In the genomic region with DNA sequence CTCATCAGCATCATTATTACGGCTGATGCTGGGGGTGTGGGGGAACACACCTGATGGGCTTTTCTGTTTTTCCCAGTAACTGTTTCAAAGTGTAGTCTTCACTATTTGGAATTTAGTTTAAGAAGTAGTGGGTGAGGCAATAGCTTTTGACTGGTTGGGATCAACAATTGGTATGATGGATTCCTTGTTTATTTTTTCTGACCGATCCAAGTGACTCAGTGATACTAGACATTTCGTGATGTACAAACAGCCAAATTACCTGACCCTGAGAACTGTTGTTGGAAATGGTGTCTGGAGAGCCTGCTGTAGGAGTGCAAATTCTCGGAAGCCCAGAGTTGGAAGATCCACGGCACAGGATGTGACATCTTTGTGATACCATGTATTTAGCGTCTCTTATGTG, we compare ENCODE assay signal across 25 cellular contexts.
A peak's percentile ranks its signal among the peaks of the same experiment; 100 is the strongest.
DNase-seq lines count a peak whose midpoint lies in the region; ATAC-seq, FAIRE-seq and TF ChIP-seq lines count a peak whose summit lies in the region.
"Had no signal": no experiment of that assay in that cellular context is flagged by ENCODE, and none has a peak within 500 bp of the region (broad histone marks: within the 10 kb centered on the region; RNA-seq: fewer than 3 reads in every experiment).

No MANE protein-coding gene starts in this region.

- FAIRE-seq in GM12892 (lab: Jason Lieb, UNC): no peak
- FAIRE-seq: colon, frontal cortex, GM18507, keratinocyte had no signal

- TF ChIP-seq POLR2A in HCT116 (IDR thresholded peaks at IDR 0.05; ENCODE audit: borderline replicate concordance, extremely low read depth, insufficient read depth, insufficient read length) (no peak), GM12892 (IDR thresholded peaks at IDR 0.05; ENCODE audit: low read depth, low read length) (no peak)

- H3K27me3 ChIP-seq in HCT116 (ENCODE audit: insufficient read depth, low read length): peaks cover 5% of the 10 kb centered on the region; the same call in 1 of the 2 replicates
- H3K27me3 ChIP-seq: body of pancreas, uterus had no signal

- TF ChIP-seq RAD21 in HCT116 (IDR thresholded peaks at IDR 0.05; ENCODE audit: low read depth): no peak

- H3K4me1 Mint-ChIP-seq in activated T-cell treated with anti-CD3 and anti-CD28 coated beads, Interleukin-2, amount 50 U/mL, for 72 hours (ENCODE audit: low read depth): peaks cover 64% of the 10 kb centered on the region
- H3K4me1 Mint-ChIP-seq in nephron progenitor cell: peaks cover 21% of the 10 kb centered on the region

- no peak for DNase-seq in activated T-cell treated with anti-CD3 and anti-CD28 coated beads, Interleukin-2, amount 50 U/mL, for 72 hours
- no peak for DNase-seq in activated T-cell treated with anti-CD3 and anti-CD28 coated beads, Interleukin-2, amount 50 U/mL, for 48 hours
- no peak for DNase-seq in HCT116 (ENCODE audit: low read depth, low spot score)
- DNase-seq in amniotic epithelial cell (ENCODE audit: low read depth): peak; percentile 88
- peak; percentile 53 for DNase-seq in fibroblast of villous mesenchyme (ENCODE audit: low read depth)
- no peak for DNase-seq in nephron progenitor cell
- no peak for DNase-seq in GM12892 (ENCODE audit: insufficient read length)
- DNase-seq: ACHN; activated gamma-delta T cell treated with Interleukin-2 at 50 U/mL for 16 hours; body of pancreas; endodermal cell; H9; lower lobe of right lung; NCI-H1105; NCI-H2081; NCI-H446; occipital lobe; retina; stimulated activated CD4-positive, alpha-beta T cell treated with anti-CD3 and anti-CD28 coated beads, Interleukin-12 subunit alpha, Interleukin-12 subunit beta, amount 100 ng/mL, for 4 hours; uterus had no signal

- H3K36me3 Mint-ChIP-seq in activated T-cell treated with anti-CD3 and anti-CD28 coated beads, Interleukin-2, amount 50 U/mL, for 72 hours (ENCODE audit: insufficient read depth in 2 of 2): peaks cover 5 to 8% of the 10 kb centered on the region in 2 donors
- no peaks in the 10 kb centered on the region for H3K36me3 Mint-ChIP-seq in nephron progenitor cell (ENCODE audit: low read depth)

- H4K20me1 ChIP-seq in HCT116 (ENCODE audit: insufficient read depth): no peaks in the 10 kb centered on the region

- no peak overlapping the region for H3K27ac ChIP-seq in HCT116 (ENCODE audit: low read depth, low read length)
- H3K27ac ChIP-seq: lower lobe of right lung had no signal

- peak overlapping the region; percentile 82 for H3K27ac Mint-ChIP-seq in activated T-cell treated with anti-CD3 and anti-CD28 coated beads, Interleukin-2, amount 50 U/mL, for 72 hours
- H3K27ac Mint-ChIP-seq in nephron progenitor cell: no peak overlapping the region
- H3K27ac Mint-ChIP-seq: endodermal cell had no signal

- no peak overlapping the region for H3K4me3 Mint-ChIP-seq in activated T-cell treated with anti-CD3 and anti-CD28 coated beads, Interleukin-2, amount 50 U/mL, for 72 hours
- H3K4me3 Mint-ChIP-seq in nephron progenitor cell: no peak overlapping the region
- H3K4me3 Mint-ChIP-seq: endodermal cell, H9 had no signal

- CTCF ChIA-PET in HCT116 (lab: Charles Lee): no interaction called here

- intact Hi-C loops in HCT116 (cut with micrococcal nuclease): loop anchor here (5.0 kb wide), 1 partner anchor 46 kb away; no protein-coding TSS in a partner anchor

- H2AFZ ChIP-seq in HCT116 (ENCODE audit: low read depth, low read length, poor library complexity, severe bottlenecking): no peak overlapping the region

- BruUV-seq in HCT116 (replicated peaks; lab: Mats Ljungman, UMichigan): no TSS peak

- H3K4me1 ChIP-seq in HCT116 (ENCODE audit: control insufficient read depth in 1 of 2, insufficient read depth in 2 of 2, low read length in 2 of 2): peaks cover 50 to 52% of the 10 kb centered on the region in 2 experiments

- H3K9me3 ChIP-seq in HCT116 (ENCODE audit: control insufficient read depth in 1 of 2, insufficient read depth in 1 of 2, low read depth in 1 of 2, low read length in 2 of 2): no peaks in the 10 kb centered on the region
- H3K9me3 ChIP-seq: body of pancreas, lower lobe of right lung, uterus had no signal

- TF ChIP-seq CTCF in HCT116 (IDR thresholded peaks at IDR 0.05 in 2 of 3, conservative IDR thresholded peaks at IDR 0.05 in 1 of 3; ENCODE audit: borderline replicate concordance in 1 of 3, insufficient read depth in 1 of 3, low read depth in 2 of 3, low read length in 2 of 3): no peak
- TF ChIP-seq CTCF in fibroblast of villous mesenchyme (IDR thresholded peaks at IDR 0.05; ENCODE audit: insufficient read depth, low read depth, low read length): no peak
- TF ChIP-seq CTCF in nephron progenitor cell (IDR thresholded peaks at IDR 0.05): no peak

- POLR2A ChIA-PET in HCT116 (lab: Charles Lee): interaction anchor here (1.1 kb wide), 1 partner anchor 12 kb away, joined by 3 read pairs; no protein-coding TSS in a partner anchor

- H3K9me2 ChIP-seq in HCT116 (ENCODE audit: insufficient read depth): no peaks in the 10 kb centered on the region

- H3K27me3 Mint-ChIP-seq in activated T-cell treated with anti-CD3 and anti-CD28 coated beads, Interleukin-2, amount 50 U/mL, for 72 hours (ENCODE audit: low read depth): no peaks in the 10 kb centered on the region
- peaks cover 4% of the 10 kb centered on the region for H3K27me3 Mint-ChIP-seq in nephron progenitor cell (ENCODE audit: low read depth, poor library complexity)

- H3K4me2 ChIP-seq in HCT116 (ENCODE audit: low read length): peak overlapping the region; percentile 73; the same call in 1 of the 2 replicates

- H3K4me3 ChIP-seq in HCT116 (replicated peaks in 1 of 2; ENCODE audit: low read depth in 1 of 2, low read length in 2 of 2) (no peak overlapping the region), fibroblast of villous mesenchyme (ENCODE audit: low read depth, low read length) (no peak overlapping the region)
- H3K4me3 ChIP-seq: body of pancreas, lower lobe of right lung, uterus had no signal

- no peaks in the 10 kb centered on the region for H3K36me3 ChIP-seq in HCT116 (ENCODE audit: control insufficient read depth in 1 of 2, insufficient read depth in 2 of 2, low read length in 2 of 2)
- H3K36me3 ChIP-seq: lower lobe of right lung, uterus had no signal

- H3K9me3 Mint-ChIP-seq in activated T-cell treated with anti-CD3 and anti-CD28 coated beads, Interleukin-2, amount 50 U/mL, for 72 hours: peaks cover 0 to 3% of the 10 kb centered on the region in 2 donors
- no peaks in the 10 kb centered on the region for H3K9me3 Mint-ChIP-seq in nephron progenitor cell
- H3K9me3 Mint-ChIP-seq: endodermal cell, H9 had no signal

- H3K79me2 ChIP-seq in HCT116 (ENCODE audit: insufficient read depth, low read length): no peaks in the 10 kb centered on the region

- no peak overlapping the region for H3K9ac ChIP-seq in HCT116 (ENCODE audit: low read length)

- RAD21 ChIA-PET in HCT116 (lab: Charles Lee; ENCODE audit: low non-redundant PET in 1 of 2, low total read pairs in 2 of 2, uncharacterized antibody in 2 of 2, unreplicated experiment in 2 of 2): no interaction called here

- ATAC-seq in activated T-cell treated with anti-CD3 and anti-CD28 coated beads, Interleukin-2, amount 50 U/mL, for 72 hours (replicated peaks in 1 of 2): no peak
- no peak for ATAC-seq in HCT116
- no peak for ATAC-seq in GM18511 (IDR thresholded peaks at IDR 0.05; ENCODE audit: unreplicated experiment)
- ATAC-seq: body of pancreas had no signal

TF ChIP-seq in HCT116, 20 proteins besides CTCF, POLR2A, EP300 and RAD21 (continues in another document):
- no peak for TF ChIP-seq ELF1 (IDR thresholded peaks at IDR 0.05; ENCODE audit: borderline replicate concordance, low read depth)
- TF ChIP-seq, protein P1, sequence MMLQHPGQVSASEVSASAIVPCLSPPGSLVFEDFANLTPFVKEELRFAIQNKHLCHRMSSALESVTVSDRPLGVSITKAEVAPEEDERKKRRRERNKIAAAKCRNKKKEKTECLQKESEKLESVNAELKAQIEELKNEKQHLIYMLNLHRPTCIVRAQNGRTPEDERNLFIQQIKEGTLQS (IDR thresholded peaks at IDR 0.05): no peak
- TF ChIP-seq POLR2AphosphoS5 (IDR thresholded peaks at IDR 0.05; ENCODE audit: low read depth, low read length): no peak
- TF ChIP-seq EZH2phosphoT487 (IDR thresholded peaks at IDR 0.05; ENCODE audit: borderline replicate concordance): no peak
- no peak for TF ChIP-seq EZH2 (IDR thresholded peaks at IDR 0.05)
- TF ChIP-seq EGR1 (IDR thresholded peaks at IDR 0.05; ENCODE audit: low read depth): no peak
- no peak for TF ChIP-seq SIN3A (IDR thresholded peaks at IDR 0.05; ENCODE audit: low read depth)
- no peak for TF ChIP-seq FOSL1 (IDR thresholded peaks at IDR 0.05; ENCODE audit: low read depth)
- no peak for TF ChIP-seq TCF7L2 (IDR thresholded peaks at IDR 0.05; ENCODE audit: borderline replicate concordance, extremely low read depth, insufficient read depth, insufficient read length)
- TF ChIP-seq, protein P2, sequence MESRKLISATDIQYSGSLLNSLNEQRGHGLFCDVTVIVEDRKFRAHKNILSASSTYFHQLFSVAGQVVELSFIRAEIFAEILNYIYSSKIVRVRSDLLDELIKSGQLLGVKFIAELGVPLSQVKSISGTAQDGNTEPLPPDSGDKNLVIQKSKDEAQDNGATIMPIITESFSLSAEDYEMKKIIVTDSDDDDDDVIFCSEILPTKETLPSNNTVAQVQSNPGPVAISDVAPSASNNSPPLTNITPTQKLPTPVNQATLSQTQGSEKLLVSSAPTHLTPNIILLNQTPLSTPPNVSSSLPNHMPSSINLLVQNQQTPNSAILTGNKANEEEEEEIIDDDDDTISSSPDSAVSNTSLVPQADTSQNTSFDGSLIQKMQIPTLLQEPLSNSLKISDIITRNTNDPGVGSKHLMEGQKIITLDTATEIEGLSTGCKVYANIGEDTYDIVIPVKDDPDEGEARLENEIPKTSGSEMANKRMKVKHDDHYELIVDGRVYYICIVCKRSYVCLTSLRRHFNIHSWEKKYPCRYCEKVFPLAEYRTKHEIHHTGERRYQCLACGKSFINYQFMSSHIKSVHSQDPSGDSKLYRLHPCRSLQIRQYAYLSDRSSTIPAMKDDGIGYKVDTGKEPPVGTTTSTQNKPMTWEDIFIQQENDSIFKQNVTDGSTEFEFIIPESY (IDR thresholded peaks at IDR 0.05; ENCODE audit: extremely low read depth, insufficient replicate concordance, low read length): no peak
- no peak for TF ChIP-seq YY1 (IDR thresholded peaks at IDR 0.05; ENCODE audit: extremely low read depth, insufficient replicate concordance, low read depth, low read length)
- no peak for TF ChIP-seq ZFX (IDR thresholded peaks at IDR 0.05)
- TF ChIP-seq SP1 (IDR thresholded peaks at IDR 0.05; ENCODE audit: low read depth): no peak
- TF ChIP-seq, protein P3, sequence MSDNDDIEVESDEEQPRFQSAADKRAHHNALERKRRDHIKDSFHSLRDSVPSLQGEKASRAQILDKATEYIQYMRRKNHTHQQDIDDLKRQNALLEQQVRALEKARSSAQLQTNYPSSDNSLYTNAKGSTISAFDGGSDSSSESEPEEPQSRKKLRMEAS (IDR thresholded peaks at IDR 0.05): no peak
- no peak for TF ChIP-seq JUND (IDR thresholded peaks at IDR 0.05)
- TF ChIP-seq CBX3 (IDR thresholded peaks at IDR 0.05; ENCODE audit: low read depth): no peak

Comparison
In these comparisons a context has a peak if more than half of its experiments do, and no peak if none do; other contexts are left out.
1. DNase-seq: peak in amniotic epithelial cell (single experiment) and fibroblast of villous mesenchyme (single experiment); none in activated T-cell treated with anti-CD3 and anti-CD28 coated beads, Interleukin-2, amount 50 U/mL, for 72 hours (0 of 2), activated T-cell treated with anti-CD3 and anti-CD28 coated beads, Interleukin-2, amount 50 U/mL, for 48 hours (0 of 2), HCT116 (single experiment), nephron progenitor cell (single experiment) and GM12892 (single experiment).